Comparison of ENCODE assay signal across 17 cellular contexts in the genomic region with DNA sequence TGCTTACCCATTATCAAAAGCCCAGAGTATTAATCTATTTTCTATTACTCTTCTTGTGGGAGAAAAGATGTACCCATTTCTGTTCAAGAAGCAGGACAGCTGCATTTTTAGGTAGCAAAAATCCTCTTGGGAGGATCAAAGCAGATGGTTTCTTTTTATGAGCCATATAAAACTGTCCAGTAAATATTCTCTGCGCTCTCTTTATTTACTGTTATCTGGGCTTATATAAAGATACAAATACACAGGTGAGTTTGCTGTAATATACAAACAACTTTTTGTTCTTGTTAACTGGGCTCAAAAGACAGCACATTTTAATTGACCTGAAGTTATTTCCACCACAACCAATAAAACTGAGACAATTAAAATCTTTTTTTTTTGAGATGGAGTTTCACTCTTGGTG.
"Had no signal": no experiment of that assay in that cellular context is flagged by ENCODE, and none has a peak within 500 bp of the region (broad histone marks: within the 10 kb centered on the region; RNA-seq: fewer than 3 reads in every experiment).

No MANE protein-coding gene starts in this region.

- ATAC-seq: activated CD4-positive, alpha-beta T cell treated with anti-CD3 and anti-CD28 coated beads for 36 hours; activated CD8-positive, alpha-beta memory T cell treated with anti-CD3 and anti-CD28 coated beads, Interleukin-2, amount 10 ng/mL, durations not matched to agents 7 days and 5 days; activated T-cell treated with anti-CD3 and anti-CD28 coated beads, Interleukin-2, amount 50 U/mL, for 4 hours; body of pancreas; foreskin keratinocyte; T-helper 17 cell had no signal

- H3K27me3 Mint-ChIP-seq: activated CD4-positive, alpha-beta memory T cell treated with anti-CD3 and anti-CD28 coated beads for 36 hours; activated CD4-positive, alpha-beta T cell treated with anti-CD3 and anti-CD28 coated beads for 36 hours; activated CD8-positive, alpha-beta memory T cell treated with anti-CD3 and anti-CD28 coated beads, Interleukin-2, amount 10 ng/mL, durations not matched to agents 7 days and 5 days; activated naive CD4-positive, alpha-beta T cell treated with anti-CD3 and anti-CD28 coated beads, Interleukin-2, amount 50 U/mL, for 24 hours; T-helper 17 cell had no signal

- H3K27ac ChIP-seq: coronary artery, foreskin keratinocyte, parathyroid adenoma, tibial artery had no signal

- H3K4me3 Mint-ChIP-seq: activated CD4-positive, alpha-beta memory T cell treated with anti-CD3 and anti-CD28 coated beads for 36 hours; activated CD4-positive, alpha-beta T cell treated with anti-CD3 and anti-CD28 coated beads for 36 hours; activated CD8-positive, alpha-beta memory T cell treated with anti-CD3 and anti-CD28 coated beads, Interleukin-2, amount 10 ng/mL, durations not matched to agents 7 days and 5 days; activated T-cell treated with anti-CD3 and anti-CD28 coated beads, Interleukin-2, amount 50 U/mL, for 4 hours; T-helper 17 cell had no signal

- DNase-seq: activated CD4-positive, alpha-beta memory T cell treated with anti-CD3 and anti-CD28 coated beads for 36 hours; activated CD4-positive, alpha-beta T cell treated with anti-CD3 and anti-CD28 coated beads for 36 hours; activated CD8-positive, alpha-beta memory T cell treated with anti-CD3 and anti-CD28 coated beads, Interleukin-2, amount 10 ng/mL, durations not matched to agents 7 days and 5 days; activated effector memory CD4-positive, alpha-beta T cell treated with anti-CD3 and anti-CD28 coated beads, Interleukin-2, amount 50 U/mL, for 16 hours; activated T-cell treated with anti-CD3 and anti-CD28 coated beads, Interleukin-2, amount 50 U/mL, for 4 hours; amniotic stem cell; body of pancreas; central memory CD4-positive, alpha-beta T cell; effector CD4-positive, alpha-beta T cell; foreskin keratinocyte; retina; stimulated activated naive CD4-positive, alpha-beta T cell; T-helper 17 cell; tibial artery had no signal

- H3K9ac ChIP-seq: parathyroid adenoma had no signal

- H3K9me3 ChIP-seq: body of pancreas, tibial artery had no signal

- H3K4me3 ChIP-seq: body of pancreas, coronary artery, tibial artery had no signal

- H3K27ac Mint-ChIP-seq: activated CD4-positive, alpha-beta memory T cell treated with anti-CD3 and anti-CD28 coated beads for 36 hours; activated CD8-positive, alpha-beta memory T cell treated with anti-CD3 and anti-CD28 coated beads, Interleukin-2, amount 10 ng/mL, durations not matched to agents 7 days and 5 days had no signal

- H3K4me1 ChIP-seq: foreskin keratinocyte had no signal

- H3K36me3 ChIP-seq: tibial artery had no signal

- H3K27me3 ChIP-seq: body of pancreas, foreskin keratinocyte, tibial artery had no signal

- H3K9me3 Mint-ChIP-seq: activated CD4-positive, alpha-beta memory T cell treated with anti-CD3 and anti-CD28 coated beads for 36 hours; activated naive CD4-positive, alpha-beta T cell treated with anti-CD3 and anti-CD28 coated beads, Interleukin-2, amount 50 U/mL, for 24 hours; activated T-cell treated with anti-CD3 and anti-CD28 coated beads, Interleukin-2, amount 50 U/mL, for 4 hours had no signal
